ENCODE assay signal across 2 cellular contexts in the genomic region with DNA sequence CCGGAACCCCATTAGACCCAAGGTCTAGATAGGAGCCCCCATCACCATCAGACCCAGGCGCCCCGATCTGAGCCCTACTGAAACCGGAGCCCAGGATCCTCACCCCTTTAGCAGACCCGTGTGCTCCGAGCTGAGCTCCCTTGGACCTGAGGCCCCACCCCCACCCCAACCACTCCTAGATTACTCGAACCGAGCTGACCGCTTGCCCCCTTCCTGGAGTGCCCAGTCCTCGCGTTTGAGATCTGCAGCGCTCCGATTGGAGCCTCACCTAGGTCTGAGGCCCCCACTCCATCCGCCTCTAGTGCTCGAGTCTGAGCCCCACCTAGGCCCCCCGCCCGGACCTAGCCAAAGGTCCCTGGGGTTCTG. TPM values are rescaled to one million over a fixed set of nuclear protein-coding genes. Genes with fewer than 3 reads are reported as not detected.
"Had no signal": no experiment of that assay in that cellular context is flagged by ENCODE, and none has a peak within 500 bp of the region (broad histone marks: within the 10 kb centered on the region; RNA-seq: fewer than 3 reads in every experiment).

No MANE protein-coding gene starts in this region.

RNA-seq across cellular contexts. Expression of a gene that starts 0.4 kb away (rescaled TPM):
- total RNA-seq: activated CD4-positive, alpha-beta T cell treated with anti-CD3 and anti-CD28 coated beads, Interleukin-2, amount 10 ng/mL, durations not matched to agents 24 days and 14 days; activated T-helper 1 cell treated with anti-CD3 and anti-CD28 coated beads, Interleukin-12 subunit alpha, Interleukin-12 subunit beta, Interleukin-2, Interleukin-4 antibody, amounts not matched to agents 30 ng/mL and 10 ng/mL and 1 ng/mL, durations not matched to agents 14 hours and 24 hours and 36 hours had no signal
